Comparison of ENCODE assay signal across 9 cellular contexts in the genomic region with DNA sequence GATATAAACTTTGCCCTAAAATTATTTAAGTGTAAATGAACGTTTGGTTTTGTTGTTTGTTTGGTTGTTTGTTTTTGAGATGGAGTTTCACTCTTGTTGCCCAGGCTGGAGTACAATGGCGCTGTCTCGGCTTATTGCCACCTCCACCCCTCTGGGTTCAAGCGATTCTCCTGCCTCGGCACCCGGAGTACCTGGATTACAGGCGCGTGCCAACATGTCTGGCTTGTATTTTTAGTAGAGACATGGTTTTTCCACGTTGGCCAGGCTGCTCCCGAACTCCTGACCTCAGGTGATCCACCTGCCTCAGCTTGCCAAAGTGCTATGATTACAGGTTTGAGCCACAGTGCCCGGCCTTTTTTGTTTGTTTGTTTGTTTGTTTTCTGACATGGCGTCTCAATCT.
DNase-seq lines count a peak whose midpoint lies in the region; TF ChIP-seq lines count a peak whose summit lies in the region.
"Had no signal": no experiment of that assay in that cellular context is flagged by ENCODE, and none has a peak within 500 bp of the region (broad histone marks: within the 10 kb centered on the region; RNA-seq: fewer than 3 reads in every experiment).

No MANE protein-coding gene starts in this region.

- no TSS peak for BruUV-seq in OCI-LY7 (replicated peaks; lab: Mats Ljungman, UMichigan)

- H3K4me3 ChIP-seq in OCI-LY7 (ENCODE audit: low read depth, low read length, poor library complexity, severe bottlenecking) (peak overlapping the region; percentile 73), epithelial cell of esophagus (ENCODE audit: low read length) (peak overlapping the region; percentile 61), sigmoid colon (no peak overlapping the region)

- H4K20me1 ChIP-seq in OCI-LY7 (ENCODE audit: insufficient read depth, low read length), result no peaks in the 10 kb centered on the region

- H3K79me2 ChIP-seq in OCI-LY7 (ENCODE audit: insufficient read depth, low read depth, low read length), result peaks cover 26% of the 10 kb centered on the region; the same call in 1 of the 2 replicates

- no peaks in the 10 kb centered on the region for H3K27me3 ChIP-seq in sigmoid colon

- H3K36me3 ChIP-seq in OCI-LY7 (ENCODE audit: insufficient read depth, low read length) (no peaks in the 10 kb centered on the region), sigmoid colon (no peaks in the 10 kb centered on the region)

- POLR2A ChIA-PET in OCI-LY7 (lab: Charles Lee), result interaction anchor here (1.0 to 8.0 kb wide), 8 partner anchors 8 to 95 kb away, joined by 3 to 154 read pairs (median 54); partner anchors contain the start of gene CHD2

- WGBS in sigmoid colon, 2 donors, result 20 to 64% methylated on average over 12 of the region's 12 CpGs

- DNase-seq in NCI-H2107 treated with DMSO at 0.1 percent for 48 hours (lab: John Stamatoyannopoulos, UW; ENCODE audit: unreplicated experiment), result peak; percentile 21
- no peak for DNase-seq in NCI-H2107 (lab: John Stamatoyannopoulos, UW)
- no peak for DNase-seq in OCI-LY7 (ENCODE audit: low spot score)
- DNase-seq in epithelial cell of esophagus (ENCODE audit: low read depth), result peak; percentile 22
- no peak for DNase-seq in sigmoid colon
- no peak for DNase-seq in NCI-H82 treated with DMSO at 0.1 percent for 48 hours (lab: John Stamatoyannopoulos, UW; ENCODE audit: unreplicated experiment)
- DNase-seq in Kasumi-1 (lab: John Stamatoyannopoulos, UW), result no peak
- DNase-seq in erythroblast (lab: John Stamatoyannopoulos, UW), result no peak
- DNase-seq: NK-92 treated with Interleukin-12 subunit alpha and Interleukin-12 subunit beta, amount 100 ng/mL, for 24 hours had no signal

- no peaks in the 10 kb centered on the region for H3K9me2 ChIP-seq in OCI-LY7 (ENCODE audit: insufficient read depth, low read length)

- CTCF ChIA-PET in OCI-LY7 (lab: Charles Lee; ENCODE audit: unreplicated experiment), result interaction anchor here (1.0 to 1.3 kb wide), 2 partner anchors 17 to 73 kb away, joined by 3 to 4 read pairs; no protein-coding TSS in a partner anchor

- H3K4me1 ChIP-seq in OCI-LY7 (ENCODE audit: insufficient read depth, low read length, poor library complexity, severe bottlenecking) (peaks cover 48% of the 10 kb centered on the region), sigmoid colon (peaks cover 0 to 36% (median 28%) of the 10 kb centered on the region in 4 donors)

- TF ChIP-seq EP300 in sigmoid colon (IDR thresholded peaks at IDR 0.05), result no peak

- TF ChIP-seq CTCF in OCI-LY7 (conservative IDR thresholded peaks at IDR 0.05; ENCODE audit: low read length) (no peak), epithelial cell of esophagus (IDR thresholded peaks at IDR 0.05; ENCODE audit: insufficient read depth, low read depth, low read length, missing control alignments) (no peak), sigmoid colon (IDR thresholded peaks at IDR 0.05) (no peak)

- H3K27ac ChIP-seq in OCI-LY7 (ENCODE audit: low read depth, low read length, poor library complexity, severe bottlenecking) (peak overlapping the region; percentile 98), sigmoid colon (peak overlapping the region in 3 of 4 donors; percentile 90 to 98 (median 98))

- TF ChIP-seq POLR2A in sigmoid colon (IDR thresholded peaks at IDR 0.05) (no peak), erythroblast (IDR thresholded peaks at IDR 0.05; ENCODE audit: low read length) (no peak)

- intact Hi-C loops in OCI-LY7 (cut with micrococcal nuclease; ENCODE audit: unreplicated experiment) (no loop called here), sigmoid colon (cut with DNase I) (no loop called here)

- H3K4me2 ChIP-seq in OCI-LY7 (ENCODE audit: low read length), result peak overlapping the region; percentile 84

- H2AFZ ChIP-seq in OCI-LY7 (ENCODE audit: low read length), result no peak overlapping the region; the same call in 1 of the 2 replicates

- H3K9me3 ChIP-seq in OCI-LY7 (ENCODE audit: low read length) (no peaks in the 10 kb centered on the region), sigmoid colon (no peaks in the 10 kb centered on the region)

Comparison
In these comparisons a context has a peak if more than half of its experiments do, and no peak if none do; other contexts are left out.
1. DNase-seq: peak in NCI-H2107 treated with DMSO at 0.1 percent for 48 hours (single experiment) and epithelial cell of esophagus (single experiment); none in NCI-H2107 (single experiment), OCI-LY7 (single experiment), sigmoid colon (single experiment), NCI-H82 treated with DMSO at 0.1 percent for 48 hours (single experiment), Kasumi-1 (0 of 2) and erythroblast (0 of 2).
2. H3K4me3 ChIP-seq: peak in OCI-LY7 (single experiment) and epithelial cell of esophagus (single experiment); none in sigmoid colon (0 of 4).